ENCODE assay signal across 1 cellular context in the genomic region with DNA sequence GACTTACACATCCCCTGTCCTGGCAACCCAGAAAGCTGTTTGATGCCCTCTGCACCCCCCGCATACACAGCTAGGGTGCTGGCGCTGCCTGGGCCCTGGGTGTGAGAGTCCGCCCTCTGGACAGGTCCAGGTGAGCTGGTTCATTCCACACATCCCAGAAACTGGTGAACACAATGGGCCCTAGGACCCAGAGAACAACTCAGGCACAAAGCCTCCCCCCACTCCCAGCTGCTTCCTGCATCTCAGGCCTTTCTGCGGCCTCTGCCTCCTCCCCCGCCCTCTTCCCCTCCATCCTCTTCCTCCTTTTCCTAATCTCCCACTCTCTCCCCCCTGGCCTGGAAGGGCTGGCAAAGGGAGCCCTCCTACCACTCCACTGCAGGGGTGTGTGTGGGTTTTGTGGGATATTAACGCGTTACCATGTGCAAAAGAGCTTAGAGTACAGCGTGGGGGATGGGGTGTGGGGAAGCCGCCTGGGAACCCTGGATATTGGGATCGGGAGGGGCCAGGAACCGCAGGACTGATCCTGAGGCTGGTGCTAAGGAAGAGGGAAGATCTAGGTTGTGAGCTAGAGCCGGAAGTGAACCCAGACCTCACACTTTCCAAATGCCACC.
TF ChIP-seq lines count a peak whose summit lies in the region.

No MANE protein-coding gene starts in this region.

TF ChIP-seq in K562, 482 proteins besides CTCF, POLR2A, EP300 and RAD21 (continued from another document):
- TF ChIP-seq, protein P1, sequence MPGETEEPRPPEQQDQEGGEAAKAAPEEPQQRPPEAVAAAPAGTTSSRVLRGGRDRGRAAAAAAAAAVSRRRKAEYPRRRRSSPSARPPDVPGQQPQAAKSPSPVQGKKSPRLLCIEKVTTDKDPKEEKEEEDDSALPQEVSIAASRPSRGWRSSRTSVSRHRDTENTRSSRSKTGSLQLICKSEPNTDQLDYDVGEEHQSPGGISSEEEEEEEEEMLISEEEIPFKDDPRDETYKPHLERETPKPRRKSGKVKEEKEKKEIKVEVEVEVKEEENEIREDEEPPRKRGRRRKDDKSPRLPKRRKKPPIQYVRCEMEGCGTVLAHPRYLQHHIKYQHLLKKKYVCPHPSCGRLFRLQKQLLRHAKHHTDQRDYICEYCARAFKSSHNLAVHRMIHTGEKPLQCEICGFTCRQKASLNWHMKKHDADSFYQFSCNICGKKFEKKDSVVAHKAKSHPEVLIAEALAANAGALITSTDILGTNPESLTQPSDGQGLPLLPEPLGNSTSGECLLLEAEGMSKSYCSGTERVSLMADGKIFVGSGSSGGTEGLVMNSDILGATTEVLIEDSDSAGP (CRISPR knock-in tag; IDR thresholded peaks at IDR 0.05): peak; percentile 79; the same call in 1 of the 2 replicates
- TF ChIP-seq FOXM1 (IDR thresholded peaks at IDR 0.05; ENCODE audit: low read depth): peak; percentile 94
- TF ChIP-seq FOXM1 (CRISPR knock-in tag; IDR thresholded peaks at IDR 0.05; ENCODE audit: low read depth): no peak
- TF ChIP-seq BCOR (IDR thresholded peaks at IDR 0.05): peak; percentile 89
- TF ChIP-seq FUS (optimal IDR thresholded peaks at IDR 0.05; ENCODE audit: low read depth, low read length): no peak
- TF ChIP-seq NEUROD1 (IDR thresholded peaks at IDR 0.05; ENCODE audit: borderline replicate concordance, low read depth, low read length, partially characterized antibody): peak; percentile 94
- TF ChIP-seq, protein P2, sequence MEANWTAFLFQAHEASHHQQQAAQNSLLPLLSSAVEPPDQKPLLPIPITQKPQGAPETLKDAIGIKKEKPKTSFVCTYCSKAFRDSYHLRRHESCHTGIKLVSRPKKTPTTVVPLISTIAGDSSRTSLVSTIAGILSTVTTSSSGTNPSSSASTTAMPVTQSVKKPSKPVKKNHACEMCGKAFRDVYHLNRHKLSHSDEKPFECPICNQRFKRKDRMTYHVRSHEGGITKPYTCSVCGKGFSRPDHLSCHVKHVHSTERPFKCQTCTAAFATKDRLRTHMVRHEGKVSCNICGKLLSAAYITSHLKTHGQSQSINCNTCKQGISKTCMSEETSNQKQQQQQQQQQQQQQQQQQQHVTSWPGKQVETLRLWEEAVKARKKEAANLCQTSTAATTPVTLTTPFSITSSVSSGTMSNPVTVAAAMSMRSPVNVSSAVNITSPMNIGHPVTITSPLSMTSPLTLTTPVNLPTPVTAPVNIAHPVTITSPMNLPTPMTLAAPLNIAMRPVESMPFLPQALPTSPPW (CRISPR knock-in tag; IDR thresholded peaks at IDR 0.05): peak; percentile 92
- TF ChIP-seq POLR2H (tag; IDR thresholded peaks at IDR 0.05; ENCODE audit: low read depth): no peak
- no peak for TF ChIP-seq CREB1 (IDR thresholded peaks at IDR 0.05)
- TF ChIP-seq CREB1 (CRISPR knock-in tag; IDR thresholded peaks at IDR 0.05): 0 out of 2 replicates have a peak, but pooled peaks have one; percentile 32
- no peak for TF ChIP-seq RFX7 (CRISPR knock-in tag; IDR thresholded peaks at IDR 0.05)
TF ChIP-seq in K562: peak in this region for 99.
